Comparison of ENCODE assay signal across 8 cellular contexts in the genomic region with DNA sequence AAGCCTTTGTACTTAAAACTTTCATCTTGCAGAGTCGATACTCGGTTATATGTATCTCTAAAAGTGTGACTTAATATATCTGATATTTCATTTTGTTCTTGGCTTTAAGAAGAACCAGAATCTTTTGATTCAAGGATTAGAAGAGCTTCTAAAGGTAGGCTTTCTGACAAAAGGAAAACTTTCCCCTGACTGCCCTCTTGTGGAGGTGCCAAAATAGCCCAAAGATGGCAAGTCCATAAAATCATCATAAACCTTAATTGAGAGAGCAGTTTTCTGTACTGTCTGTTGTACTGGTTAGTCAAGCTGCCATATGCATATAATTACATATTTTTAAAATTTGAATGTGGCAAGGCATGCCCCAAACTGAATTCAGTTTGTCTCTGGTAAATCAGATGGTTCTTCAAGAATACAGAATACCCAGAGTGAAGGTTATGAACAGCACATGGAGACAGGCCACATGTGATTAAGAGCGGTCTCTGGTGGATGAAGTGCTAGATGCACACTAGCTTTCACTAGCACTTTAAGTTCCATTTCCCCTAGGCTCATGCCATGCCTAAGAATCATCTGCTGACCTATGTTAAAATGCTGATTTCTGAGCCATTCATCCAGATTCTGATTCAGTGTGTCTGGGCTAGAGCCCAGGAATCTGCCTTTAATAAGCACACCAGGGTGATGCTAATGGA. TPM values are rescaled to one million over a fixed set of nuclear protein-coding genes. Genes with fewer than 3 reads are reported as not detected.
DNase-seq lines count a peak whose midpoint lies in the region; ATAC-seq, FAIRE-seq and TF ChIP-seq lines count a peak whose summit lies in the region.

No MANE protein-coding gene starts in this region.

- H3K4me1 Mint-ChIP-seq in activated naive CD8-positive, alpha-beta T cell treated with anti-CD3 and anti-CD28 coated beads, Interleukin-2, amount 50 U/mL, for 24 hours = no peaks in the 10 kb centered on the region

- no peak overlapping the region for H3K4me3 ChIP-seq in GM12864 (ENCODE audit: low read depth, low read length)

- ATAC-seq in left colon = peak; percentile 42
- ATAC-seq in activated naive CD8-positive, alpha-beta T cell treated with anti-CD3 and anti-CD28 coated beads, Interleukin-2, amount 50 U/mL, for 24 hours = no peak

- H3K36me3 Mint-ChIP-seq in activated naive CD8-positive, alpha-beta T cell treated with anti-CD3 and anti-CD28 coated beads, Interleukin-2, amount 50 U/mL, for 24 hours (ENCODE audit: low read depth) = no peaks in the 10 kb centered on the region

- DNase-seq in GM12864 (ENCODE audit: low read depth) = no peak
- peak; percentile 50 for DNase-seq in NCI-H1105 (lab: John Stamatoyannopoulos, UW)
- peak; percentile 90 for DNase-seq in SHP77 treated with DMSO at 0.1 percent for 48 hours (lab: John Stamatoyannopoulos, UW)
- DNase-seq in left colon = peak in 1 of 2 donors; percentile 13
- no peak for DNase-seq in MV-4-11 (lab: John Stamatoyannopoulos, UW)
- no peak for DNase-seq in activated naive CD8-positive, alpha-beta T cell treated with anti-CD3 and anti-CD28 coated beads, Interleukin-2, amount 50 U/mL, for 24 hours
- DNase-seq in OCI-M2 (lab: John Stamatoyannopoulos, UW; ENCODE audit: unreplicated experiment) = no peak
- DNase-seq in GM19239 (ENCODE audit: insufficient read length, low spot score) = no peak

- H3K27ac Mint-ChIP-seq in activated naive CD8-positive, alpha-beta T cell treated with anti-CD3 and anti-CD28 coated beads, Interleukin-2, amount 50 U/mL, for 24 hours = no peak overlapping the region

- intact Hi-C loops in left colon (cut with DNase I, micrococcal nuclease) = no loop called here

- no peak for FAIRE-seq in GM19239 (lab: Jason Lieb, UNC)

- peaks cover 5% of the 10 kb centered on the region for H3K9me3 Mint-ChIP-seq in activated naive CD8-positive, alpha-beta T cell treated with anti-CD3 and anti-CD28 coated beads, Interleukin-2, amount 50 U/mL, for 24 hours

- TF ChIP-seq CTCF in GM12864 (IDR thresholded peaks at IDR 0.05; ENCODE audit: low read depth, low read length, missing control alignments) = peak; percentile 38

- H3K4me3 Mint-ChIP-seq in activated naive CD8-positive, alpha-beta T cell treated with anti-CD3 and anti-CD28 coated beads, Interleukin-2, amount 50 U/mL, for 24 hours = no peak overlapping the region

- peaks cover 7% of the 10 kb centered on the region for H3K27me3 Mint-ChIP-seq in activated naive CD8-positive, alpha-beta T cell treated with anti-CD3 and anti-CD28 coated beads, Interleukin-2, amount 50 U/mL, for 24 hours

RNA-seq across cellular contexts. Expression of a gene that starts 27.7 kb away (rescaled TPM):
- 1 to 10 TPM in 1 of 2 donors, under 1 TPM in 1; 0.79 to 1.2 TPM for total RNA-seq in left colon

RNA-seq across cellular contexts. Expression of a gene that starts 57.3 kb away (rescaled TPM):
- under 1 TPM in 1 of 2 donors, not detected in 1; 0.47 TPM for total RNA-seq in left colon

Comparison
In these comparisons a context has a peak if more than half of its experiments do, and no peak if none do; other contexts are left out.
1. DNase-seq: peak in NCI-H1105 (single experiment) and SHP77 treated with DMSO at 0.1 percent for 48 hours (single experiment); none in GM12864 (single experiment), MV-4-11 (single experiment), activated naive CD8-positive, alpha-beta T cell treated with anti-CD3 and anti-CD28 coated beads, Interleukin-2, amount 50 U/mL, for 24 hours (single experiment), OCI-M2 (single experiment) and GM19239 (single experiment).